ENCODE assay signal across 13 cellular contexts in the genomic region with DNA sequence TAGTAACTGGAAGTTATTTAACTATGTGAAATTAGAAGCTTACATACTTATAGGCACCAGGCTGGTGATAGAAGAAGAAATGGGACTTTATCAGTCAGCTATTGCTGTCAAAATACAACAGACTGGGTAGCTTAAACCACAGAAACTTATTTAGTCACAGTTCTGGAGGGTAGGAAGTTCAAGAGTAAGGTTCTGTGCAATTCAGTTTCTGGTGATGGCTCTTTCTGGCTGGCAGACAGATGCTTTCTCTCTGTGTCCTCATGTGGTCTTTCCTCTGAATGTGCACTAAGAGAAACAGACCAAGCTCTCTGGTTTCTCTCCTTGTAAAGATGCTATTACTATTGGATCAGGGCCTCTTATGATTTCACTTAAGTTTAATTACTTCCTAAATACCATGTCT.
A peak's percentile ranks its signal among the peaks of the same experiment; 100 is the strongest.
DNase-seq lines count a peak whose midpoint lies in the region; ATAC-seq, FAIRE-seq and TF ChIP-seq lines count a peak whose summit lies in the region.
"Had no signal": no experiment of that assay in that cellular context is flagged by ENCODE, and none has a peak within 500 bp of the region (broad histone marks: within the 10 kb centered on the region; RNA-seq: fewer than 3 reads in every experiment).

No MANE protein-coding gene starts in this region.

- ATAC-seq in GM18499 (IDR thresholded peaks at IDR 0.05; ENCODE audit: insufficient read depth, unreplicated experiment), result peak; percentile 64
- peak; percentile 85 for ATAC-seq in GM21381 (IDR thresholded peaks at IDR 0.05; ENCODE audit: unreplicated experiment)
- ATAC-seq in HG03135 (IDR thresholded peaks at IDR 0.05; ENCODE audit: unreplicated experiment), result peak; percentile 91
- ATAC-seq in GM12878, result peak; percentile 69
- no peak for ATAC-seq in GM21360 (IDR thresholded peaks at IDR 0.05; ENCODE audit: unreplicated experiment)

- H3K4me1 ChIP-seq in GM12878 (ENCODE audit: control insufficient read depth, insufficient read depth, low read length), result no peaks in the 10 kb centered on the region

- intact Hi-C loops in GM12878 (cut with micrococcal nuclease; ENCODE audit: unreplicated experiment), result no loop called here

- no peak for DNase-seq in GM12878 (ENCODE audit: low read depth, low spot score)
- no peak for DNase-seq in NCI-H446 treated with DMSO at 0.1 percent for 48 hours (lab: John Stamatoyannopoulos, UW)
- DNase-seq in activated CD4-positive, CD25-positive, alpha-beta regulatory T cell (lab: John Stamatoyannopoulos, UW), result no peak
- no peak for DNase-seq in activated gamma-delta T cell treated with Interleukin-2 at 50 U/mL for 16 hours
- DNase-seq: AML-193; caudate nucleus; head of caudate nucleus; NK-92 treated with Interleukin-12 subunit alpha and Interleukin-12 subunit beta, amount 100 ng/mL, for 24 hours had no signal

- no peaks in the 10 kb centered on the region for H3K27me3 ChIP-seq in GM12878 (replicated peaks in 1 of 2; ENCODE audit: control insufficient read depth in 2 of 2, insufficient read depth in 2 of 2, low read length in 1 of 2)

- in situ Hi-C loops in GM12878 (cut with MboI), result no loop called here

- no peaks in the 10 kb centered on the region for H3K9me3 ChIP-seq in GM12878 (replicated peaks; ENCODE audit: control insufficient read depth, insufficient read depth, low read length)

- CTCF ChIA-PET in GM12878 (lab: Yijun Ruan, JAX), result interaction anchor here (1.4 kb wide), 1 partner anchor 11 kb away, joined by 3 read pairs; no protein-coding TSS in a partner anchor

- TF ChIP-seq CTCF in GM12878 (IDR thresholded peaks at IDR 0.05 in 2 of 3, conservative IDR thresholded peaks at IDR 0.05 in 1 of 3; ENCODE audit: control insufficient read depth in 2 of 3, extremely low read depth in 1 of 3, insufficient read depth in 1 of 3, low read depth in 3 of 3, low read length in 3 of 3), result no peak

- RAD21 ChIA-PET in GM12878 (lab: Charles Lee; ENCODE audit: unreplicated experiment), result interaction anchor here (0.9 kb wide), 1 partner anchor 12 kb away, joined by 3 read pairs; no protein-coding TSS in a partner anchor

- H3K27ac ChIP-seq in GM12878 (ENCODE audit: control insufficient read depth, insufficient read depth), result no peak overlapping the region

- no peak for TF ChIP-seq RAD21 in GM12878 (IDR thresholded peaks at IDR 0.05; ENCODE audit: insufficient read depth, low read depth, low read length)

- H3K9ac ChIP-seq in GM12878 (ENCODE audit: control insufficient read depth, insufficient read depth, low read length), result no peak overlapping the region

- no peak overlapping the region for H3K4me3 ChIP-seq in GM12878

- SMC1A ChIA-PET in GM12878 (lab: Charles Lee; ENCODE audit: uncharacterized antibody, unreplicated experiment), result no interaction called here

- no peak for FAIRE-seq in GM12878 (lab: Jason Lieb, UNC)
- FAIRE-seq: urothelium cell line had no signal

- TF ChIP-seq EP300 in GM12878 (IDR thresholded peaks at IDR 0.05; ENCODE audit: borderline replicate concordance in 1 of 2, control insufficient read depth in 1 of 2, low read depth in 2 of 2, low read length in 2 of 2), result no peak

- no peak for TF ChIP-seq POLR2A in GM12878 (IDR thresholded peaks at IDR 0.05; ENCODE audit: low read depth, low read length)

- no peak overlapping the region for H2AFZ ChIP-seq in GM12878 (ENCODE audit: control insufficient read depth, low read depth, low read length)

- no peaks in the 10 kb centered on the region for H3K79me2 ChIP-seq in GM12878 (ENCODE audit: control insufficient read depth, insufficient read depth, low read length)

- no TSS peak for BruUV-seq in GM12878 (replicated peaks; lab: Mats Ljungman, UMichigan)

- POLR2A ChIA-PET in GM12878 (lab: Charles Lee), result no interaction called here

- no peaks in the 10 kb centered on the region for H3K36me3 ChIP-seq in GM12878 (ENCODE audit: control insufficient read depth in 2 of 2, insufficient read depth in 2 of 2, low read length in 1 of 2)

- H4K20me1 ChIP-seq in GM12878 (ENCODE audit: control insufficient read depth, insufficient read depth), result no peaks in the 10 kb centered on the region

- H3K4me2 ChIP-seq in GM12878 (ENCODE audit: control insufficient read depth, insufficient read depth), result no peak overlapping the region

TF ChIP-seq in GM12878, 131 proteins besides CTCF, POLR2A, EP300 and RAD21:
- no peak for TF ChIP-seq BMI1 (IDR thresholded peaks at IDR 0.05; ENCODE audit: borderline replicate concordance)
- TF ChIP-seq HDGF (IDR thresholded peaks at IDR 0.05), result no peak
- no peak for TF ChIP-seq HDAC2 (IDR thresholded peaks at IDR 0.05)
- no peak for TF ChIP-seq ZBED1 (IDR thresholded peaks at IDR 0.05; ENCODE audit: borderline replicate concordance)
- TF ChIP-seq, protein P1, sequence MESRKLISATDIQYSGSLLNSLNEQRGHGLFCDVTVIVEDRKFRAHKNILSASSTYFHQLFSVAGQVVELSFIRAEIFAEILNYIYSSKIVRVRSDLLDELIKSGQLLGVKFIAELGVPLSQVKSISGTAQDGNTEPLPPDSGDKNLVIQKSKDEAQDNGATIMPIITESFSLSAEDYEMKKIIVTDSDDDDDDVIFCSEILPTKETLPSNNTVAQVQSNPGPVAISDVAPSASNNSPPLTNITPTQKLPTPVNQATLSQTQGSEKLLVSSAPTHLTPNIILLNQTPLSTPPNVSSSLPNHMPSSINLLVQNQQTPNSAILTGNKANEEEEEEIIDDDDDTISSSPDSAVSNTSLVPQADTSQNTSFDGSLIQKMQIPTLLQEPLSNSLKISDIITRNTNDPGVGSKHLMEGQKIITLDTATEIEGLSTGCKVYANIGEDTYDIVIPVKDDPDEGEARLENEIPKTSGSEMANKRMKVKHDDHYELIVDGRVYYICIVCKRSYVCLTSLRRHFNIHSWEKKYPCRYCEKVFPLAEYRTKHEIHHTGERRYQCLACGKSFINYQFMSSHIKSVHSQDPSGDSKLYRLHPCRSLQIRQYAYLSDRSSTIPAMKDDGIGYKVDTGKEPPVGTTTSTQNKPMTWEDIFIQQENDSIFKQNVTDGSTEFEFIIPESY (IDR thresholded peaks at IDR 0.05), result no peak
- no peak for TF ChIP-seq IRF4 (IDR thresholded peaks at IDR 0.05; ENCODE audit: low read depth, low read length)
- no peak for TF ChIP-seq KAT2A (conservative IDR thresholded peaks at IDR 0.05; ENCODE audit: control insufficient read depth, low read depth, low read length)
- TF ChIP-seq JUNB (IDR thresholded peaks at IDR 0.05), result no peak
- TF ChIP-seq CUX1 (IDR thresholded peaks at IDR 0.05; ENCODE audit: insufficient replicate concordance, low read depth, low read length), result no peak
- TF ChIP-seq POU2F2 (IDR thresholded peaks at IDR 0.05; ENCODE audit: borderline replicate concordance, low read depth, low read length), result no peak
- TF ChIP-seq TCF12 (IDR thresholded peaks at IDR 0.05; ENCODE audit: low read depth, low read length), result no peak
- TF ChIP-seq HSF1 (IDR thresholded peaks at IDR 0.05; ENCODE audit: low read depth, low read length), result no peak
- no peak for TF ChIP-seq BACH1 (IDR thresholded peaks at IDR 0.05; ENCODE audit: borderline replicate concordance)
- no peak for TF ChIP-seq JUND (IDR thresholded peaks at IDR 0.05; ENCODE audit: low read depth, low read length)
TF ChIP-seq in GM12878: peak in this region for 0.
